1 cellular context compared by ENCODE assay signal in genomic region chr4:56240554-56241190, GRCh38.
A peak's percentile ranks its signal among the peaks of the same experiment; 100 is the strongest.
TF ChIP-seq lines count a peak whose summit lies in the region.

No MANE protein-coding gene starts in this region.

TF ChIP-seq in HepG2, 621 proteins besides CTCF, POLR2A, EP300 and RAD21 (continued from another document and continues in another):
- TF ChIP-seq, protein P1, sequence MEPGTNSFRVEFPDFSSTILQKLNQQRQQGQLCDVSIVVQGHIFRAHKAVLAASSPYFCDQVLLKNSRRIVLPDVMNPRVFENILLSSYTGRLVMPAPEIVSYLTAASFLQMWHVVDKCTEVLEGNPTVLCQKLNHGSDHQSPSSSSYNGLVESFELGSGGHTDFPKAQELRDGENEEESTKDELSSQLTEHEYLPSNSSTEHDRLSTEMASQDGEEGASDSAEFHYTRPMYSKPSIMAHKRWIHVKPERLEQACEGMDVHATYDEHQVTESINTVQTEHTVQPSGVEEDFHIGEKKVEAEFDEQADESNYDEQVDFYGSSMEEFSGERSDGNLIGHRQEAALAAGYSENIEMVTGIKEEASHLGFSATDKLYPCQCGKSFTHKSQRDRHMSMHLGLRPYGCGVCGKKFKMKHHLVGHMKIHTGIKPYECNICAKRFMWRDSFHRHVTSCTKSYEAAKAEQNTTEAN (CRISPR knock-in tag; conservative IDR thresholded peaks at IDR 0.05) = 0 out of 2 replicates have a peak, but pooled peaks have one; percentile 17
- TF ChIP-seq ARNT (IDR thresholded peaks at IDR 0.05) (no peak), DR1 (CRISPR knock-in tag; IDR thresholded peaks at IDR 0.05) (no peak), HDAC1 (CRISPR knock-in tag; IDR thresholded peaks at IDR 0.05) (no peak), SAP130 (CRISPR knock-in tag; IDR thresholded peaks at IDR 0.05; ENCODE audit: low read depth) (peak; percentile 47), MXD4 (CRISPR knock-in tag; IDR thresholded peaks at IDR 0.05) (no peak), HNF4A (CRISPR knock-in tag; IDR thresholded peaks at IDR 0.05) (peak; percentile 45; the same call in 1 of the 2 replicates), HOXD1 (CRISPR knock-in tag; IDR thresholded peaks at IDR 0.05) (peak; percentile 100), ZNF547 (CRISPR knock-in tag; IDR thresholded peaks at IDR 0.05) (no peak), ZNF569 (CRISPR knock-in tag; IDR thresholded peaks at IDR 0.05; ENCODE audit: borderline replicate concordance) (no peak), TBL1XR1 (IDR thresholded peaks at IDR 0.05; ENCODE audit: borderline replicate concordance, low read length, partially characterized antibody) (no peak), DMAP1 (CRISPR knock-in tag; IDR thresholded peaks at IDR 0.05) (no peak), GZF1 (CRISPR knock-in tag; IDR thresholded peaks at IDR 0.05) (no peak), MIER2 (CRISPR knock-in tag; IDR thresholded peaks at IDR 0.05) (peak; percentile 33; the same call in 1 of the 2 replicates), ZBTB2 (CRISPR knock-in tag; IDR thresholded peaks at IDR 0.05; ENCODE audit: low read depth) (0 out of 2 replicates have a peak, but pooled peaks have one; percentile 22), ZNF292 (CRISPR knock-in tag; IDR thresholded peaks at IDR 0.05; ENCODE audit: borderline replicate concordance, low read depth) (peak; percentile 84; the same call in 1 of the 2 replicates), CCAR2 (optimal IDR thresholded peaks at IDR 0.05; ENCODE audit: low read depth, low read length) (no peak), ZNF18 (CRISPR knock-in tag; IDR thresholded peaks at IDR 0.05; ENCODE audit: insufficient replicate concordance) (no peak), HDAC2 (CRISPR knock-in tag; IDR thresholded peaks at IDR 0.05) (peak; percentile 60; the same call in 1 of the 2 replicates), ZNF737 (CRISPR knock-in tag; IDR thresholded peaks at IDR 0.05; ENCODE audit: borderline replicate concordance) (no peak), MAX (IDR thresholded peaks at IDR 0.05) (peak; percentile 51; the same call in 1 of the 2 replicates), FLYWCH1 (CRISPR knock-in tag; IDR thresholded peaks at IDR 0.05) (no peak), ZFP37 (CRISPR knock-in tag; IDR thresholded peaks at IDR 0.05; ENCODE audit: borderline replicate concordance) (no peak), ZNF317 (CRISPR knock-in tag; IDR thresholded peaks at IDR 0.05) (peak; percentile 41; the same call in 1 of the 2 replicates), FOXA1 (IDR thresholded peaks at IDR 0.05) (no peak), FOXA1 (CRISPR knock-in tag; IDR thresholded peaks at IDR 0.05) (0 out of 2 replicates have a peak, but pooled peaks have one; percentile 22), TFAP4 (IDR thresholded peaks at IDR 0.05; ENCODE audit: borderline replicate concordance, low read depth) (peak; percentile 76), CBX1 (IDR thresholded peaks at IDR 0.05; ENCODE audit: low read depth) (no peak), PAXIP1 (CRISPR knock-in tag; conservative IDR thresholded peaks at IDR 0.05) (no peak), ZNF768 (CRISPR knock-in tag; IDR thresholded peaks at IDR 0.05) (0 out of 2 replicates have a peak, but pooled peaks have one; percentile 38), ZNF121 (CRISPR knock-in tag; IDR thresholded peaks at IDR 0.05) (peak; percentile 85), DNMT1 (CRISPR knock-in tag; IDR thresholded peaks at IDR 0.05) (no peak), NR3C1 (CRISPR knock-in tag; IDR thresholded peaks at IDR 0.05) (no peak), ZNF629 (CRISPR knock-in tag; conservative IDR thresholded peaks at IDR 0.05) (no peak)
- TF ChIP-seq, protein P2, sequence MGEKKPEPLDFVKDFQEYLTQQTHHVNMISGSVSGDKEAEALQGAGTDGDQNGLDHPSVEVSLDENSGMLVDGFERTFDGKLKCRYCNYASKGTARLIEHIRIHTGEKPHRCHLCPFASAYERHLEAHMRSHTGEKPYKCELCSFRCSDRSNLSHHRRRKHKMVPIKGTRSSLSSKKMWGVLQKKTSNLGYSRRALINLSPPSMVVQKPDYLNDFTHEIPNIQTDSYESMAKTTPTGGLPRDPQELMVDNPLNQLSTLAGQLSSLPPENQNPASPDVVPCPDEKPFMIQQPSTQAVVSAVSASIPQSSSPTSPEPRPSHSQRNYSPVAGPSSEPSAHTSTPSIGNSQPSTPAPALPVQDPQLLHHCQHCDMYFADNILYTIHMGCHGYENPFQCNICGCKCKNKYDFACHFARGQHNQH (CRISPR knock-in tag; IDR thresholded peaks at IDR 0.05) = peak; percentile 28; the same call in 1 of the 2 replicates
- TF ChIP-seq, protein P3, sequence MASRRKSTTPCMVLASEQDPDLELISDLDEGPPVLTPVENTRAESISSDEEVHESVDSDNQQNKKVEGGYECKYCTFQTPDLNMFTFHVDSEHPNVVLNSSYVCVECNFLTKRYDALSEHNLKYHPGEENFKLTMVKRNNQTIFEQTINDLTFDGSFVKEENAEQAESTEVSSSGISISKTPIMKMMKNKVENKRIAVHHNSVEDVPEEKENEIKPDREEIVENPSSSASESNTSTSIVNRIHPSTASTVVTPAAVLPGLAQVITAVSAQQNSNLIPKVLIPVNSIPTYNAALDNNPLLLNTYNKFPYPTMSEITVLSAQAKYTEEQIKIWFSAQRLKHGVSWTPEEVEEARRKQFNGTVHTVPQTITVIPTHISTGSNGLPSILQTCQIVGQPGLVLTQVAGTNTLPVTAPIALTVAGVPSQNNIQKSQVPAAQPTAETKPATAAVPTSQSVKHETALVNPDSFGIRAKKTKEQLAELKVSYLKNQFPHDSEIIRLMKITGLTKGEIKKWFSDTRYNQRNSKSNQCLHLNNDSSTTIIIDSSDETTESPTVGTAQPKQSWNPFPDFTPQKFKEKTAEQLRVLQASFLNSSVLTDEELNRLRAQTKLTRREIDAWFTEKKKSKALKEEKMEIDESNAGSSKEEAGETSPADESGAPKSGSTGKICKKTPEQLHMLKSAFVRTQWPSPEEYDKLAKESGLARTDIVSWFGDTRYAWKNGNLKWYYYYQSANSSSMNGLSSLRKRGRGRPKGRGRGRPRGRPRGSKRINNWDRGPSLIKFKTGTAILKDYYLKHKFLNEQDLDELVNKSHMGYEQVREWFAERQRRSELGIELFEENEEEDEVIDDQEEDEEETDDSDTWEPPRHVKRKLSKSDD (CRISPR knock-in tag; IDR thresholded peaks at IDR 0.05; ENCODE audit: low read depth) = no peak
- TF ChIP-seq, protein P4, sequence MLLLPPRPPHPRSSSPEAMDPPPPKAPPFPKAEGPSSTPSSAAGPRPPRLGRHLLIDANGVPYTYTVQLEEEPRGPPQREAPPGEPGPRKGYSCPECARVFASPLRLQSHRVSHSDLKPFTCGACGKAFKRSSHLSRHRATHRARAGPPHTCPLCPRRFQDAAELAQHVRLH (CRISPR knock-in tag; IDR thresholded peaks at IDR 0.05; ENCODE audit: borderline replicate concordance, low read depth) = no peak
- TF ChIP-seq, protein P5, sequence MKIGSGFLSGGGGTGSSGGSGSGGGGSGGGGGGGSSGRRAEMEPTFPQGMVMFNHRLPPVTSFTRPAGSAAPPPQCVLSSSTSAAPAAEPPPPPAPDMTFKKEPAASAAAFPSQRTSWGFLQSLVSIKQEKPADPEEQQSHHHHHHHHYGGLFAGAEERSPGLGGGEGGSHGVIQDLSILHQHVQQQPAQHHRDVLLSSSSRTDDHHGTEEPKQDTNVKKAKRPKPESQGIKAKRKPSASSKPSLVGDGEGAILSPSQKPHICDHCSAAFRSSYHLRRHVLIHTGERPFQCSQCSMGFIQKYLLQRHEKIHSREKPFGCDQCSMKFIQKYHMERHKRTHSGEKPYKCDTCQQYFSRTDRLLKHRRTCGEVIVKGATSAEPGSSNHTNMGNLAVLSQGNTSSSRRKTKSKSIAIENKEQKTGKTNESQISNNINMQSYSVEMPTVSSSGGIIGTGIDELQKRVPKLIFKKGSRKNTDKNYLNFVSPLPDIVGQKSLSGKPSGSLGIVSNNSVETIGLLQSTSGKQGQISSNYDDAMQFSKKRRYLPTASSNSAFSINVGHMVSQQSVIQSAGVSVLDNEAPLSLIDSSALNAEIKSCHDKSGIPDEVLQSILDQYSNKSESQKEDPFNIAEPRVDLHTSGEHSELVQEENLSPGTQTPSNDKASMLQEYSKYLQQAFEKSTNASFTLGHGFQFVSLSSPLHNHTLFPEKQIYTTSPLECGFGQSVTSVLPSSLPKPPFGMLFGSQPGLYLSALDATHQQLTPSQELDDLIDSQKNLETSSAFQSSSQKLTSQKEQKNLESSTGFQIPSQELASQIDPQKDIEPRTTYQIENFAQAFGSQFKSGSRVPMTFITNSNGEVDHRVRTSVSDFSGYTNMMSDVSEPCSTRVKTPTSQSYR (CRISPR knock-in tag; IDR thresholded peaks at IDR 0.05; ENCODE audit: borderline replicate concordance) = 0 out of 2 replicates have a peak, but pooled peaks have one; percentile 16
- TF ChIP-seq, protein P6, sequence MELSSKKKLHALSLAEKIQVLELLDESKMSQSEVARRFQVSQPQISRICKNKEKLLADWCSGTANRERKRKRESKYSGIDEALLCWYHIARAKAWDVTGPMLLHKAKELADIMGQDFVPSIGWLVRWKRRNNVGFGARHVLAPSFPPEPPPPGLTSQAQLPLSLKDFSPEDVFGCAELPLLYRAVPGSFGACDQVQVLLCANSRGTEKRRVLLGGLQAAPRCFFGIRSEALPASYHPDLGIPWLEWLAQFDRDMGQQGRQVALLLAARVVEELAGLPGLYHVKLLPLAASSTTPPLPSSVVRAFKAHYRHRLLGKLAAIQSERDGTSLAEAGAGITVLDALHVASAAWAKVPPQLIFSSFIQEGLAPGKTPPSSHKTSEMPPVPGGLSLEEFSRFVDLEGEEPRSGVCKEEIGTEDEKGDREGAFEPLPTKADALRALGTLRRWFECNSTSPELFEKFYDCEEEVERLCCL (CRISPR knock-in tag; IDR thresholded peaks at IDR 0.05; ENCODE audit: borderline replicate concordance) = no peak
- TF ChIP-seq, protein P7, sequence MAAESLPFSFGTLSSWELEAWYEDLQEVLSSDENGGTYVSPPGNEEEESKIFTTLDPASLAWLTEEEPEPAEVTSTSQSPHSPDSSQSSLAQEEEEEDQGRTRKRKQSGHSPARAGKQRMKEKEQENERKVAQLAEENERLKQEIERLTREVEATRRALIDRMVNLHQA (CRISPR knock-in tag; IDR thresholded peaks at IDR 0.05) = no peak
- TF ChIP-seq, protein P8, sequence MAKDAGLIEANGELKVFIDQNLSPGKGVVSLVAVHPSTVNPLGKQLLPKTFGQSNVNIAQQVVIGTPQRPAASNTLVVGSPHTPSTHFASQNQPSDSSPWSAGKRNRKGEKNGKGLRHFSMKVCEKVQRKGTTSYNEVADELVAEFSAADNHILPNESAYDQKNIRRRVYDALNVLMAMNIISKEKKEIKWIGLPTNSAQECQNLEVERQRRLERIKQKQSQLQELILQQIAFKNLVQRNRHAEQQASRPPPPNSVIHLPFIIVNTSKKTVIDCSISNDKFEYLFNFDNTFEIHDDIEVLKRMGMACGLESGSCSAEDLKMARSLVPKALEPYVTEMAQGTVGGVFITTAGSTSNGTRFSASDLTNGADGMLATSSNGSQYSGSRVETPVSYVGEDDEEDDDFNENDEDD (CRISPR knock-in tag; IDR thresholded peaks at IDR 0.05; ENCODE audit: borderline replicate concordance) = peak; percentile 24; the same call in 1 of the 2 replicates
